8 cellular contexts compared by ENCODE assay signal in the genomic region with DNA sequence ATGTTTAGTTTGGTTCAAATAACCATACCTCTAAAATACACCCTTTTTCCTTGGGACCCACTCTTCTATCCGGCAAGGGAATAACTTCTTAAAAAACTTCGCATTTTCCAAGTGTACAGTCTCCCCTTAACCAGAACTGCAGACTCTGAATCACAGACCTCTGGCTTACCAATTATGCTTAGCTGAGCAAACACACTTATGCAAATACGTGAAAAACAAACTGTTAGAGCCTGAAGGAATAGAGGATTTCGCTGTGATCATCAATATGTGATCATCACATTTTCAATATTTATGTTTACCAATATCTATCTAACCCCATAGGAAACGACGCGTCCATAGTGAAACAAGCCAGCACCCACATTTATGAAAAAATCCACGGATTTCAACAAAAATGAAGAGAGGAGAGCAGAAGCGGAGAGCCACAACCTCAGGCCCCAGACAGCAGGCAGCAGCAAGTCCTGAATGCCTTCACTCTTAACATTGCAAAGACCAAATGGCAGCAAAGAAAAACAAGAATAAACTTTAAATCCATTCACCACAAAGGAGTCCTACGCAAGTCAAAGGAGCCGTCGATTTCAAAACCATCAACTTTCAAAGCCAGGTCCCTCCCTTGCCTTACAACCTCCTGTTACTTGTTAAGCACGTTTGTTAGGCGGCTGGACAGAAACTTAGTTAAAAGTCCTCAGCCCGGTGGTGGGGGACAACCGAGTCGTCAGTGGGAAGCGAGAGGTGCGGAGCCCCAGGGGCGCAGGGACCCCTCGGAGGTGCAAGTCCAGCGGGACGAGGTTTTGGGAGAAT. TPM values are rescaled to one million over a fixed set of nuclear protein-coding genes. Genes with fewer than 3 reads are reported as not detected.
A peak's percentile ranks its signal among the peaks of the same experiment; 100 is the strongest.
DNase-seq lines count a peak whose midpoint lies in the region; ATAC-seq and TF ChIP-seq lines count a peak whose summit lies in the region.

No MANE protein-coding gene starts in this region.

- H3K18ac ChIP-seq in trophoblast cell (ENCODE audit: low read length), result peak overlapping the region; percentile 67

- no peaks in the 10 kb centered on the region for H3K9me3 ChIP-seq in trophoblast cell (ENCODE audit: insufficient read depth, low read depth, low read length)

- H3K23ac ChIP-seq in trophoblast cell (ENCODE audit: low read length), result no peak overlapping the region

- peak overlapping the region; percentile 52 for H3K14ac ChIP-seq in trophoblast cell (ENCODE audit: low read length)

- no peak overlapping the region for H3K4ac ChIP-seq in trophoblast cell (ENCODE audit: low read depth, low read length)

- peak overlapping the region; percentile 60 for H4K91ac ChIP-seq in trophoblast cell (ENCODE audit: low read depth, low read length)

- H2AK5ac ChIP-seq in trophoblast cell (ENCODE audit: low read length), result no peak overlapping the region

- no peak overlapping the region for H3K27ac ChIP-seq in trophoblast cell (ENCODE audit: low read depth, low read length)

- ATAC-seq in GM18873 (IDR thresholded peaks at IDR 0.05; ENCODE audit: low FRiP score, unreplicated experiment) (no peak), GM21619 (IDR thresholded peaks at IDR 0.05; ENCODE audit: unreplicated experiment) (no peak)

- peaks cover 6% of the 10 kb centered on the region for H3K79me2 ChIP-seq in trophoblast cell (ENCODE audit: control insufficient read depth, insufficient read depth, low read length, poor library complexity)

- peaks cover 9% of the 10 kb centered on the region for H3K79me1 ChIP-seq in trophoblast cell (ENCODE audit: low read length)

- H3K4me1 ChIP-seq in trophoblast cell (ENCODE audit: control insufficient read depth in 1 of 2, insufficient read depth in 2 of 2, low read length in 2 of 2), result peaks cover 4 to 7% of the 10 kb centered on the region in 2 experiments

- H3K36me3 ChIP-seq in trophoblast cell (ENCODE audit: control insufficient read depth in 1 of 2, insufficient read depth in 2 of 2, low read length in 2 of 2), result no peaks in the 10 kb centered on the region

- H2BK5ac ChIP-seq in trophoblast cell (ENCODE audit: low read depth, low read length, poor library complexity), result peak overlapping the region; percentile 14

- no peak overlapping the region for H2BK120ac ChIP-seq in trophoblast cell (ENCODE audit: insufficient read depth, low read length, poor library complexity)

- H3K9ac ChIP-seq in trophoblast cell (ENCODE audit: low read length), result peak overlapping the region; percentile 81

- peak overlapping the region; percentile 61 for H2AFZ ChIP-seq in trophoblast cell (ENCODE audit: insufficient read depth, low read length, poor library complexity)

- DNase-seq in GM13976 (ENCODE audit: low spot score) (peak; percentile 20), SK-N-DZ (ENCODE audit: low spot score) (peak; percentile 38), glomerular visceral epithelial cell (ENCODE audit: extremely low spot score) (peak; percentile 36), trophoblast cell (no peak), NCI-H187 treated with DMSO at 0.1 percent for 48 hours (lab: John Stamatoyannopoulos, UW) (no peak), AML-193 (lab: John Stamatoyannopoulos, UW) (no peak)

- peak overlapping the region; percentile 100 for H3K4me2 ChIP-seq in trophoblast cell (ENCODE audit: low read length)

- no peak for TF ChIP-seq CTCF in GM13976 (IDR thresholded peaks at IDR 0.05; ENCODE audit: borderline replicate concordance, control extremely low read depth, extremely low read depth, insufficient read depth, missing control alignments)

- H3K27me3 ChIP-seq in trophoblast cell (ENCODE audit: insufficient read depth, low read length), result no peaks in the 10 kb centered on the region

- in situ Hi-C loops in GM13976 (cut with MboI; ENCODE audit: low sequenced_read_pairs, unreplicated experiment), result no loop called here

- peak overlapping the region; percentile 27 for H4K12ac ChIP-seq in trophoblast cell (ENCODE audit: low read depth, low read length)

- peak overlapping the region; percentile 95 for H3K4me3 ChIP-seq in trophoblast cell (ENCODE audit: low read depth, low read length)

- WGBS in trophoblast cell (ENCODE audit: extremely low coverage, insufficient coverage, insufficient read length), result no CpG with 5 or more reads among the region's 23 CpGs

- peak overlapping the region; percentile 64 for H4K8ac ChIP-seq in trophoblast cell (ENCODE audit: low read depth, low read length)

- no peak overlapping the region for H2BK12ac ChIP-seq in trophoblast cell (ENCODE audit: low read length)

RNA-seq across cellular contexts. Expression of a gene that starts 1.1 kb away (rescaled TPM):
- polyA plus RNA-seq in SK-N-DZ (2014; cell fraction: cytosol; rRNA removed), result 16.5 and 16.7 TPM in 2 replicates
- polyA plus RNA-seq in SK-N-DZ (2014; cell fraction: nucleus; rRNA removed), result 6.5 and 8.1 TPM in 2 replicates
- polyA plus RNA-seq in trophoblast cell (2013), result 4.9 and 5.2 TPM in 2 replicates

Comparison
In these comparisons a context has a peak if more than half of its experiments do, and no peak if none do; other contexts are left out.
1. DNase-seq: peak in GM13976 (single experiment), SK-N-DZ (single experiment) and glomerular visceral epithelial cell (single experiment); none in trophoblast cell (0 of 2), NCI-H187 treated with DMSO at 0.1 percent for 48 hours (single experiment) and AML-193 (0 of 2).